14 cellular contexts compared by ENCODE assay signal in the genomic region with DNA sequence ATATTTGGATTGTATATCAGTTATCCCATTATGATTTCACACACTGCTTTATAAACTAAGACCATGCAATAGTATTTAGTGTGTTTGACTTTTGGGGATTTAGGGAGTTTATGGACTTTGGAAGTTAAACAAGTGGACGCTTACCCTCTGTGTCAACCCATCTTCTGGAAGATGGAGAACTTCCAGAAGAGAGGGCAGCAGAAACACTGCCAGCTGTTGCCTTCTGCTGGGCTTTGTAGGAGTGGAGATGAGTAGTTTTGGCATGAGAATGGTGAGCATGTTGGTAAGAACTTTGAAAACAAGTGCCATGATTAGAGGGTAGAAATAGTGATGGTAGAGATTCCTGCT. TPM values are rescaled to one million over a fixed set of nuclear protein-coding genes. Genes with fewer than 3 reads are reported as not detected.
DNase-seq lines count a peak whose midpoint lies in the region; ATAC-seq, FAIRE-seq and TF ChIP-seq lines count a peak whose summit lies in the region.
"Had no signal": no experiment of that assay in that cellular context is flagged by ENCODE, and none has a peak within 500 bp of the region (broad histone marks: within the 10 kb centered on the region; RNA-seq: fewer than 3 reads in every experiment).

No MANE protein-coding gene starts in this region.

- H3K4me3 ChIP-seq in A549: no peak overlapping the region
- H3K4me3 ChIP-seq in Caco-2 (ENCODE audit: low read depth, low read length): no peak overlapping the region
- H3K4me3 ChIP-seq in kidney (ENCODE audit: low read length in 2 of 2): peak overlapping the region; percentile 15 to 90

- BruUV-seq in Caco-2 (replicated peaks; lab: Mats Ljungman, UMichigan): no TSS peak

- no peak for TF ChIP-seq RAD21 in A549 (conservative IDR thresholded peaks at IDR 0.05 in 1 of 2, IDR thresholded peaks at IDR 0.05 in 1 of 2)

- H3K27ac ChIP-seq in A549: no peak overlapping the region
- no peak overlapping the region for H3K27ac ChIP-seq in kidney (ENCODE audit: low read depth in 2 of 2, low read length in 2 of 2)
- H3K27ac ChIP-seq: dorsolateral prefrontal cortex, gastroesophageal sphincter, stomach had no signal

- DNase-seq in A549 (ENCODE audit: low read depth in 1 of 2, low spot score in 1 of 2) (no peak), Caco-2 (no peak), kidney (no peak), NCI-H2029 (lab: John Stamatoyannopoulos, UW) (no peak), HuH-7 (ENCODE audit: low spot score) (no peak)
- DNase-seq in activated CD4-positive, alpha-beta memory T cell treated with anti-CD3 and anti-CD28 coated beads, Interleukin-2, amount 10 ng/mL, durations not matched to agents 7 days and 5 days: no peak
- DNase-seq: activated B cell treated with CpG ODN at 0.5 μM for 24 hours, dorsolateral prefrontal cortex, left cardiac atrium, NCI-H1417 treated with DMSO at 0.1 percent for 48 hours, stomach had no signal

- TF ChIP-seq POLR2A in A549 (IDR thresholded peaks at IDR 0.05; ENCODE audit: low read length): no peak

- H3K27me3 ChIP-seq in Caco-2 (replicated peaks; ENCODE audit: control insufficient read depth, insufficient read depth, low read length): no peaks in the 10 kb centered on the region
- H3K27me3 ChIP-seq: dorsolateral prefrontal cortex, gastroesophageal sphincter, stomach had no signal

- H3K4me1 ChIP-seq in A549 (peaks cover 35% of the 10 kb centered on the region; the same call in 2 of the 3 replicates), Caco-2 (peaks cover 35% of the 10 kb centered on the region), kidney (ENCODE audit: control insufficient read depth in 1 of 2, insufficient read depth in 1 of 2, low read depth in 1 of 2, low read length in 2 of 2) (peaks cover 5 to 12% of the 10 kb centered on the region in 2 donors)

- TF ChIP-seq CTCF in A549 (IDR thresholded peaks at IDR 0.05) (no peak), Caco-2 (IDR thresholded peaks at IDR 0.05; ENCODE audit: insufficient read depth in 1 of 2, low read depth in 1 of 2, low read length in 1 of 2, severe bottlenecking in 1 of 2, unreplicated experiment in 1 of 2) (no peak), kidney (IDR thresholded peaks at IDR 0.05; ENCODE audit: borderline replicate concordance, extremely low read depth, insufficient read depth) (no peak)

- no peaks in the 10 kb centered on the region for H3K27me3 Mint-ChIP-seq in Caco-2 (ENCODE audit: insufficient read depth, unreplicated experiment)
- H3K27me3 Mint-ChIP-seq in activated CD4-positive, alpha-beta memory T cell treated with anti-CD3 and anti-CD28 coated beads, Interleukin-2, amount 10 ng/mL, durations not matched to agents 7 days and 5 days: no peaks in the 10 kb centered on the region
- H3K27me3 Mint-ChIP-seq: activated B cell treated with CpG ODN at 0.5 μM for 24 hours had no signal

- no peaks in the 10 kb centered on the region for H3K36me3 ChIP-seq in Caco-2 (ENCODE audit: control insufficient read depth, insufficient read depth, low read length)
- H3K36me3 ChIP-seq in kidney (ENCODE audit: control insufficient read depth in 1 of 2, insufficient read depth in 2 of 2, low read length in 2 of 2): peaks cover 0 to 3% of the 10 kb centered on the region in 2 donors
- H3K36me3 ChIP-seq: gastroesophageal sphincter, stomach had no signal

- H3K4me3 Mint-ChIP-seq in Caco-2 (ENCODE audit: unreplicated experiment): peak overlapping the region; percentile 98
- peak overlapping the region; percentile 15 for H3K4me3 Mint-ChIP-seq in activated CD4-positive, alpha-beta memory T cell treated with anti-CD3 and anti-CD28 coated beads, Interleukin-2, amount 10 ng/mL, durations not matched to agents 7 days and 5 days
- H3K4me3 Mint-ChIP-seq: activated B cell treated with CpG ODN at 0.5 μM for 24 hours had no signal

- H3K9me3 Mint-ChIP-seq in Caco-2 (ENCODE audit: unreplicated experiment): no peaks in the 10 kb centered on the region
- H3K9me3 Mint-ChIP-seq in activated CD4-positive, alpha-beta memory T cell treated with anti-CD3 and anti-CD28 coated beads, Interleukin-2, amount 10 ng/mL, durations not matched to agents 7 days and 5 days: no peaks in the 10 kb centered on the region
- H3K9me3 Mint-ChIP-seq: activated B cell treated with CpG ODN at 0.5 μM for 24 hours had no signal

- peaks cover 33% of the 10 kb centered on the region for H3K4me1 Mint-ChIP-seq in Caco-2 (ENCODE audit: low read depth, unreplicated experiment)
- H3K4me1 Mint-ChIP-seq in activated CD4-positive, alpha-beta memory T cell treated with anti-CD3 and anti-CD28 coated beads, Interleukin-2, amount 10 ng/mL, durations not matched to agents 7 days and 5 days: peaks cover 38% of the 10 kb centered on the region

- ATAC-seq in A549 (no peak), HG02642 (IDR thresholded peaks at IDR 0.05; ENCODE audit: poor library complexity, unreplicated experiment) (no peak), HG03135 (IDR thresholded peaks at IDR 0.05; ENCODE audit: unreplicated experiment) (no peak)
- ATAC-seq: gastroesophageal sphincter, left cardiac atrium had no signal

- H3K9ac ChIP-seq in kidney (ENCODE audit: low read length in 2 of 2): no peak overlapping the region

- no peak for FAIRE-seq in A549 (lab: Jason Lieb, UNC)
- FAIRE-seq in kidney (lab: Jason Lieb, UNC): no peak

- H3K36me3 Mint-ChIP-seq in Caco-2 (ENCODE audit: insufficient read depth, unreplicated experiment): peaks cover 28% of the 10 kb centered on the region
- peaks cover 15% of the 10 kb centered on the region for H3K36me3 Mint-ChIP-seq in activated CD4-positive, alpha-beta memory T cell treated with anti-CD3 and anti-CD28 coated beads, Interleukin-2, amount 10 ng/mL, durations not matched to agents 7 days and 5 days (ENCODE audit: low read depth)

- H3K27ac Mint-ChIP-seq in Caco-2 (ENCODE audit: unreplicated experiment): peak overlapping the region; percentile 17
- H3K27ac Mint-ChIP-seq in activated CD4-positive, alpha-beta memory T cell treated with anti-CD3 and anti-CD28 coated beads, Interleukin-2, amount 10 ng/mL, durations not matched to agents 7 days and 5 days: no peak overlapping the region
- H3K27ac Mint-ChIP-seq: activated B cell treated with CpG ODN at 0.5 μM for 24 hours had no signal

- TF ChIP-seq EP300 in A549 (IDR thresholded peaks at IDR 0.05): no peak

- 74% methylated on average over 1 of the region's 1 CpG for WGBS in A549 (ENCODE audit: missing lambda C conversion rate)

- POLR2A ChIA-PET in A549 (lab: Yijun Ruan, JAX) (no interaction called here), Caco-2 (lab: Charles Lee) (interaction anchor here (0.6 kb wide), 1 partner anchor 28 kb away, joined by 3 read pairs; a partner anchor contains a TSS)
- POLR2A ChIA-PET in activated CD4-positive, alpha-beta memory T cell treated with anti-CD3 and anti-CD28 coated beads, Interleukin-2, amount 10 ng/mL, durations not matched to agents 7 days and 5 days (lab: Charles Lee): no interaction called here

- intact Hi-C loops in Caco-2 (cut with micrococcal nuclease; ENCODE audit: unreplicated experiment): no loop called here
- intact Hi-C loops in kidney (cut with DNase I): no loop called here

- CTCF ChIA-PET in A549 (lab: Yijun Ruan, JAX) (interaction anchor here (1.9 kb wide), 1 partner anchor 36 kb away, joined by 5 read pairs; no protein-coding TSS in a partner anchor), Caco-2 (lab: Charles Lee) (no interaction called here)
- CTCF ChIA-PET in activated CD4-positive, alpha-beta memory T cell treated with anti-CD3 and anti-CD28 coated beads, Interleukin-2, amount 10 ng/mL, durations not matched to agents 7 days and 5 days (lab: Charles Lee): no interaction called here

- H3K4me2 ChIP-seq in A549: peak overlapping the region; percentile 90; the same call in 2 of the 3 replicates

- no peaks in the 10 kb centered on the region for H3K9me3 ChIP-seq in A549
- no peaks in the 10 kb centered on the region for H3K9me3 ChIP-seq in Caco-2
- no peaks in the 10 kb centered on the region for H3K9me3 ChIP-seq in kidney (ENCODE audit: control insufficient read depth in 1 of 2, low read length in 2 of 2)
- H3K9me3 ChIP-seq: gastroesophageal sphincter, stomach had no signal

TF ChIP-seq in A549, 52 proteins besides CTCF, POLR2A, EP300 and RAD21 (continues in another document):
- TF ChIP-seq ESRRA (IDR thresholded peaks at IDR 0.05; ENCODE audit: borderline replicate concordance, low read length) (no peak), JUN (IDR thresholded peaks at IDR 0.05) (no peak), HDAC2 (IDR thresholded peaks at IDR 0.05) (no peak), FOXS1 (CRISPR knock-in tag; IDR thresholded peaks at IDR 0.05) (no peak)

RNA-seq across cellular contexts. Expression of a gene that starts 2.2 kb away (rescaled TPM):
- polyA plus RNA-seq in A549 (2011; rRNA removed) (8.4 and 12.1 TPM in 2 replicates), A549 (2017; fragmentation: RNase III; extraction: RNeasy Plus Mini Kit Qiagen cat#74134 plus additional on column Dnase treatment) (8.4 to 8.6 TPM (median 8.5 TPM) in 3 replicates), kidney (ENCODE audit: insufficient read depth, low read depth, low replicate concordance) (13.1 TPM)
- 4.3 and 4.4 TPM in 2 replicates for polyA plus RNA-seq in A549 (2012; cell fraction: cytosol; rRNA removed)
- 3.0 and 3.9 TPM in 2 replicates for polyA plus RNA-seq in A549 (2012; cell fraction: nucleus; rRNA removed)
- polyA minus RNA-seq in A549 (2011; rRNA and poly(A)+ RNA removed): 1.4 and 1.6 TPM in 2 replicates
- total RNA-seq in Caco-2 (2022) (10.2 and 10.4 TPM in 2 replicates), kidney (8.2 TPM)
- 1 to 10 TPM; 3.2 to 3.6 TPM for total RNA-seq in activated CD4-positive, alpha-beta memory T cell treated with anti-CD3 and anti-CD28 coated beads, Interleukin-2, amount 10 ng/mL, durations not matched to agents 7 days and 5 days

RNA-seq across cellular contexts. Expression of a gene that starts 28.0 kb away (rescaled TPM):
- 80.1 and 102 TPM in 2 replicates for polyA plus RNA-seq in A549 (2011; rRNA removed)
- 43.4 and 46.5 TPM in 2 replicates for polyA plus RNA-seq in A549 (2012; cell fraction: cytosol; rRNA removed)
- polyA plus RNA-seq in A549 (2012; cell fraction: nucleus; rRNA removed): 13.7 and 22.8 TPM in 2 replicates
- polyA plus RNA-seq in A549 (2017; fragmentation: RNase III; extraction: RNeasy Plus Mini Kit Qiagen cat#74134 plus additional on column Dnase treatment): 57.9 to 70.8 TPM (median 64.5 TPM) in 3 replicates
- polyA minus RNA-seq in A549 (2011; rRNA and poly(A)+ RNA removed): 9.4 and 11.0 TPM in 2 replicates
- total RNA-seq in Caco-2 (2022): 52.2 and 54.0 TPM in 2 replicates
- total RNA-seq in activated CD4-positive, alpha-beta memory T cell treated with anti-CD3 and anti-CD28 coated beads, Interleukin-2, amount 10 ng/mL, durations not matched to agents 7 days and 5 days: 10 to 100 TPM; 22.2 to 23.8 TPM
- total RNA-seq in kidney: 41.2 TPM
- 44.8 TPM for polyA plus RNA-seq in kidney (ENCODE audit: insufficient read depth, low read depth, low replicate concordance)

RNA-seq across cellular contexts. Expression of a gene that starts 33.9 kb away (rescaled TPM):
- polyA plus RNA-seq in A549 (2011; rRNA removed) (563 and 672 TPM in 2 replicates), A549 (2017; fragmentation: RNase III; extraction: RNeasy Plus Mini Kit Qiagen cat#74134 plus additional on column Dnase treatment) (494 to 552 TPM (median 495 TPM) in 3 replicates), kidney (ENCODE audit: insufficient read depth, low read depth, low replicate concordance) (285 TPM)
- 218 and 220 TPM in 2 replicates for polyA plus RNA-seq in A549 (2012; cell fraction: cytosol; rRNA removed)
- 70.5 and 156 TPM in 2 replicates for polyA plus RNA-seq in A549 (2012; cell fraction: nucleus; rRNA removed)
- 221 and 291 TPM in 2 replicates for polyA minus RNA-seq in A549 (2011; rRNA and poly(A)+ RNA removed)
- total RNA-seq in Caco-2 (2022) (46.9 and 55.3 TPM in 2 replicates), kidney (75.1 TPM)
- 1 to 10 TPM in 1 of 2 experiments, under 1 TPM in 1; 0.85 to 1.2 TPM for total RNA-seq in activated CD4-positive, alpha-beta memory T cell treated with anti-CD3 and anti-CD28 coated beads, Interleukin-2, amount 10 ng/mL, durations not matched to agents 7 days and 5 days

Comparison
In these comparisons a context has a peak if more than half of its experiments do, and no peak if none do; other contexts are left out.
1. H3K4me3 ChIP-seq: peak in kidney (2 of 2); none in A549 (single experiment) and Caco-2 (single experiment).
2. RNA of a gene that starts 33.9 kb away (total RNA-seq): 75.1 TPM in kidney (single experiment) and 46.9 to 55.3 TPM in Caco-2; 0.85 to 1.2 TPM in activated CD4-positive, alpha-beta memory T cell treated with anti-CD3 and anti-CD28 coated beads, Interleukin-2, amount 10 ng/mL, durations not matched to agents 7 days and 5 days; every median in the first group is over 10 times any median in the second.